ENCODE assay signal across 8 cellular contexts in genomic region chr1:147598631-147599361, GRCh38. TPM values are rescaled to one million over a fixed set of nuclear protein-coding genes. Genes with fewer than 3 reads are reported as not detected.
DNase-seq lines count a peak whose midpoint lies in the region; ATAC-seq and TF ChIP-seq lines count a peak whose summit lies in the region.

No MANE protein-coding gene starts in this region.

- H3K4me3 ChIP-seq in lower lobe of right lung: peak overlapping the region; percentile 88

- no peaks in the 10 kb centered on the region for H3K9me3 ChIP-seq in lower lobe of right lung

- H3K27ac Mint-ChIP-seq in WTC11: peak overlapping the region; percentile 81
- peak overlapping the region; percentile 73 for H3K27ac Mint-ChIP-seq in dendritic cell treated with granulocyte-macrophage colony-stimulating factor and Interleukin-4, amounts not matched to agents 40 ng/mL and 50 ng/mL, for 4 days

- TF ChIP-seq CTCF in WTC11 (IDR thresholded peaks at IDR 0.05): no peak
- no peak for TF ChIP-seq CTCF in lower lobe of right lung (IDR thresholded peaks at IDR 0.05)

- DNase-seq in DMS153 treated with DMSO at 0.1 percent for 48 hours (lab: John Stamatoyannopoulos, UW; ENCODE audit: unreplicated experiment) (peak; percentile 19), DMS153 (lab: John Stamatoyannopoulos, UW) (no peak), WTC11 (ENCODE audit: low spot score) (peak; percentile 63), lower lobe of right lung (peak; percentile 66), SKM-1 treated with dmso at 0.1 percent for 144 hours (lab: John Stamatoyannopoulos, UW; ENCODE audit: unreplicated experiment) (no peak)
- peak; percentile 22 for DNase-seq in stimulated activated CD8-positive, alpha-beta memory T cell treated with anti-CD3 and anti-CD28 coated beads, Interleukin-12 subunit alpha, Interleukin-12 subunit beta, amount 100 ng/mL, for 4 hours (ENCODE audit: low read depth)

- no peaks in the 10 kb centered on the region for H3K27me3 ChIP-seq in lower lobe of right lung (ENCODE audit: low read depth)

- peaks cover 46% of the 10 kb centered on the region for H3K4me1 Mint-ChIP-seq in WTC11
- H3K4me1 Mint-ChIP-seq in dendritic cell treated with granulocyte-macrophage colony-stimulating factor and Interleukin-4, amounts not matched to agents 40 ng/mL and 50 ng/mL, for 4 days (ENCODE audit: low read depth): peaks cover 31% of the 10 kb centered on the region

- H3K9me3 Mint-ChIP-seq in WTC11: no peaks in the 10 kb centered on the region
- no peaks in the 10 kb centered on the region for H3K9me3 Mint-ChIP-seq in dendritic cell treated with granulocyte-macrophage colony-stimulating factor and Interleukin-4, amounts not matched to agents 40 ng/mL and 50 ng/mL, for 4 days

- peak overlapping the region; percentile 85 for H3K27ac ChIP-seq in lower lobe of right lung

- intact Hi-C loops in dendritic cell treated with granulocyte-macrophage colony-stimulating factor and Interleukin-4, amounts not matched to agents 40 ng/mL and 50 ng/mL, for 4 days (cut with micrococcal nuclease): loop anchor here (1.0 to 2.0 kb wide), 2 partner anchors 36 to 72 kb away; partner anchors contain the start of gene ACP6
- intact Hi-C loops in lower lobe of right lung (cut with DNase I): no loop called here

- H3K36me3 ChIP-seq in lower lobe of right lung: no peaks in the 10 kb centered on the region

- H3K27me3 Mint-ChIP-seq in WTC11 (ENCODE audit: low read depth): peaks cover 13% of the 10 kb centered on the region
- H3K27me3 Mint-ChIP-seq in dendritic cell treated with granulocyte-macrophage colony-stimulating factor and Interleukin-4, amounts not matched to agents 40 ng/mL and 50 ng/mL, for 4 days: peaks cover 25% of the 10 kb centered on the region

- POLR2A ChIA-PET in WTC11 (lab: Charles Lee): interaction anchor here (0.8 to 3.6 kb wide), 11 partner anchors 12 to 183 kb away, joined by 3 to 72 read pairs (median 7); partner anchors contain the start of gene BCL9

- no peaks in the 10 kb centered on the region for H3K36me3 Mint-ChIP-seq in WTC11
- H3K36me3 Mint-ChIP-seq in dendritic cell treated with granulocyte-macrophage colony-stimulating factor and Interleukin-4, amounts not matched to agents 40 ng/mL and 50 ng/mL, for 4 days (ENCODE audit: low read depth): peaks cover 5% of the 10 kb centered on the region

- CTCF ChIA-PET in WTC11 (lab: Charles Lee): interaction anchor here (0.6 to 2.4 kb wide), 11 partner anchors 17 to 325 kb away, joined by 3 to 31 read pairs (median 5); partner anchors contain the start of gene BCL9

- ATAC-seq in HG03460 (IDR thresholded peaks at IDR 0.05; ENCODE audit: unreplicated experiment) (peak; percentile 14), WTC11 (peak; percentile 16), lower lobe of right lung (peak; percentile 31 to 42)

- H3K4me3 Mint-ChIP-seq in WTC11: peak overlapping the region; percentile 83
- H3K4me3 Mint-ChIP-seq in dendritic cell treated with granulocyte-macrophage colony-stimulating factor and Interleukin-4, amounts not matched to agents 40 ng/mL and 50 ng/mL, for 4 days: peak overlapping the region; percentile 82

- H3K4me1 ChIP-seq in lower lobe of right lung: peaks cover 15% of the 10 kb centered on the region

TF ChIP-seq in WTC11, 78 proteins besides CTCF, POLR2A, EP300 and RAD21 (continues in another document):
- TF ChIP-seq ZNF423 (CRISPR knock-in tag; IDR thresholded peaks at IDR 0.05): no peak
- peak; percentile 35; the same call in 1 of the 2 replicates for TF ChIP-seq ESRRA (CRISPR knock-in tag; IDR thresholded peaks at IDR 0.05; ENCODE audit: borderline replicate concordance)
- TF ChIP-seq MYBL2 (CRISPR knock-in tag; IDR thresholded peaks at IDR 0.05): peak; percentile 46; the same call in 1 of the 2 replicates
- TF ChIP-seq CBFB (CRISPR knock-in tag; IDR thresholded peaks at IDR 0.05; ENCODE audit: low read depth): no peak
- TF ChIP-seq FOXK1 (CRISPR knock-in tag; IDR thresholded peaks at IDR 0.05): no peak
- TF ChIP-seq TP53 (CRISPR knock-in tag; IDR thresholded peaks at IDR 0.05): no peak
- TF ChIP-seq E2F1 (CRISPR knock-in tag; IDR thresholded peaks at IDR 0.05): 0 out of 2 replicates have a peak, but pooled peaks have one; percentile 19
- TF ChIP-seq, protein P1, sequence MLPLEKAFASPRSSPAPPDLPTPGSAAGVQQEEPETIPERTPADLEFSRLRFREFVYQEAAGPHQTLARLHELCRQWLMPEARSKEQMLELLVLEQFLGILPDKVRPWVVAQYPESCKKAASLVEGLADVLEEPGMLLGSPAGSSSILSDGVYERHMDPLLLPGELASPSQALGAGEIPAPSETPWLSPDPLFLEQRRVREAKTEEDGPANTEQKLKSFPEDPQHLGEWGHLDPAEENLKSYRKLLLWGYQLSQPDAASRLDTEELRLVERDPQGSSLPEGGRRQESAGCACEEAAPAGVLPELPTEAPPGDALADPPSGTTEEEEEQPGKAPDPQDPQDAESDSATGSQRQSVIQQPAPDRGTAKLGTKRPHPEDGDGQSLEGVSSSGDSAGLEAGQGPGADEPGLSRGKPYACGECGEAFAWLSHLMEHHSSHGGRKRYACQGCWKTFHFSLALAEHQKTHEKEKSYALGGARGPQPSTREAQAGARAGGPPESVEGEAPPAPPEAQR (CRISPR knock-in tag; IDR thresholded peaks at IDR 0.05): no peak
- no peak for TF ChIP-seq PRRX2 (CRISPR knock-in tag; IDR thresholded peaks at IDR 0.05)
- TF ChIP-seq MAX (CRISPR knock-in tag; IDR thresholded peaks at IDR 0.05): peak; percentile 55
- TF ChIP-seq SMAD3 (CRISPR knock-in tag; IDR thresholded peaks at IDR 0.05; ENCODE audit: borderline replicate concordance): no peak
- TF ChIP-seq, protein P2, sequence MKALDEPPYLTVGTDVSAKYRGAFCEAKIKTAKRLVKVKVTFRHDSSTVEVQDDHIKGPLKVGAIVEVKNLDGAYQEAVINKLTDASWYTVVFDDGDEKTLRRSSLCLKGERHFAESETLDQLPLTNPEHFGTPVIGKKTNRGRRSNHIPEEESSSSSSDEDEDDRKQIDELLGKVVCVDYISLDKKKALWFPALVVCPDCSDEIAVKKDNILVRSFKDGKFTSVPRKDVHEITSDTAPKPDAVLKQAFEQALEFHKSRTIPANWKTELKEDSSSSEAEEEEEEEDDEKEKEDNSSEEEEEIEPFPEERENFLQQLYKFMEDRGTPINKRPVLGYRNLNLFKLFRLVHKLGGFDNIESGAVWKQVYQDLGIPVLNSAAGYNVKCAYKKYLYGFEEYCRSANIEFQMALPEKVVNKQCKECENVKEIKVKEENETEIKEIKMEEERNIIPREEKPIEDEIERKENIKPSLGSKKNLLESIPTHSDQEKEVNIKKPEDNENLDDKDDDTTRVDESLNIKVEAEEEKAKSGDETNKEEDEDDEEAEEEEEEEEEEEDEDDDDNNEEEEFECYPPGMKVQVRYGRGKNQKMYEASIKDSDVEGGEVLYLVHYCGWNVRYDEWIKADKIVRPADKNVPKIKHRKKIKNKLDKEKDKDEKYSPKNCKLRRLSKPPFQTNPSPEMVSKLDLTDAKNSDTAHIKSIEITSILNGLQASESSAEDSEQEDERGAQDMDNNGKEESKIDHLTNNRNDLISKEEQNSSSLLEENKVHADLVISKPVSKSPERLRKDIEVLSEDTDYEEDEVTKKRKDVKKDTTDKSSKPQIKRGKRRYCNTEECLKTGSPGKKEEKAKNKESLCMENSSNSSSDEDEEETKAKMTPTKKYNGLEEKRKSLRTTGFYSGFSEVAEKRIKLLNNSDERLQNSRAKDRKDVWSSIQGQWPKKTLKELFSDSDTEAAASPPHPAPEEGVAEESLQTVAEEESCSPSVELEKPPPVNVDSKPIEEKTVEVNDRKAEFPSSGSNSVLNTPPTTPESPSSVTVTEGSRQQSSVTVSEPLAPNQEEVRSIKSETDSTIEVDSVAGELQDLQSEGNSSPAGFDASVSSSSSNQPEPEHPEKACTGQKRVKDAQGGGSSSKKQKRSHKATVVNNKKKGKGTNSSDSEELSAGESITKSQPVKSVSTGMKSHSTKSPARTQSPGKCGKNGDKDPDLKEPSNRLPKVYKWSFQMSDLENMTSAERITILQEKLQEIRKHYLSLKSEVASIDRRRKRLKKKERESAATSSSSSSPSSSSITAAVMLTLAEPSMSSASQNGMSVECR (CRISPR knock-in tag; IDR thresholded peaks at IDR 0.05; ENCODE audit: borderline replicate concordance): 0 out of 2 replicates have a peak, but pooled peaks have one; percentile 25
- TF ChIP-seq KAT7 (CRISPR knock-in tag; IDR thresholded peaks at IDR 0.05; ENCODE audit: borderline replicate concordance): peak; percentile 66; the same call in 1 of the 2 replicates
- no peak for TF ChIP-seq ATF2 (CRISPR knock-in tag; IDR thresholded peaks at IDR 0.05; ENCODE audit: borderline replicate concordance, low read depth)

RNA-seq across cellular contexts. Expression of gene BCL9, which starts 57.5 kb away (rescaled TPM):
- total RNA-seq in WTC11 (2021) (55.5 to 60.3 TPM (median 59.5 TPM) in 3 replicates), lower lobe of right lung (14.5 TPM)

Comparison
In these comparisons a context has a peak if more than half of its experiments do, and no peak if none do; other contexts are left out.
1. DNase-seq: peak in DMS153 treated with DMSO at 0.1 percent for 48 hours (single experiment), WTC11 (single experiment), lower lobe of right lung (single experiment) and stimulated activated CD8-positive, alpha-beta memory T cell treated with anti-CD3 and anti-CD28 coated beads, Interleukin-12 subunit alpha, Interleukin-12 subunit beta, amount 100 ng/mL, for 4 hours (single experiment); none in DMS153 (single experiment) and SKM-1 treated with dmso at 0.1 percent for 144 hours (single experiment).
2. Peak in every context shown above with its lines, with median percentiles within 50 percentile points of each other: ATAC-seq.